ENCODE assay signal across 35 cellular contexts in genomic region chr19:41714598-41714997, GRCh38. TPM values are rescaled to one million over a fixed set of nuclear protein-coding genes. Genes with fewer than 3 reads are reported as not detected.
"Had no signal": no experiment of that assay in that cellular context is flagged by ENCODE, and none has a peak within 500 bp of the region (broad histone marks: within the 10 kb centered on the region; RNA-seq: fewer than 3 reads in every experiment).

No MANE protein-coding gene starts in this region.

- H3K27me3 ChIP-seq: ascending aorta had no signal

- H3K4me1 ChIP-seq: ascending aorta had no signal

- H3K9me3 Mint-ChIP-seq: activated B cell treated with CpG ODN at 0.5 μM for 24 hours; activated CD4-positive, alpha-beta memory T cell treated with anti-CD3 and anti-CD28 coated beads, Interleukin-2, amount 10 ng/mL, durations not matched to agents 7 days and 5 days; activated CD4-positive, alpha-beta T cell treated with anti-CD3 and anti-CD28 coated beads, Interleukin-2, amount 10 ng/mL, durations not matched to agents 24 days and 14 days; activated naive CD4-positive, alpha-beta T cell treated with anti-CD3 and anti-CD28 coated beads, Interleukin-2, amount 10 ng/mL, durations not matched to agents 7 days and 5 days; activated naive CD4-positive, alpha-beta T cell treated with anti-CD3 and anti-CD28 coated beads, Interleukin-2, amount 50 U/mL, for 24 hours; activated naive CD8-positive, alpha-beta T cell treated with anti-CD3 and anti-CD28 coated beads, Interleukin-2, amount 10 ng/mL, durations not matched to agents 7 days and 5 days; activated naive CD8-positive, alpha-beta T cell treated with anti-CD3 and anti-CD28 coated beads, Interleukin-2, amount 50 U/mL, for 24 hours; activated T-cell treated with anti-CD3 and anti-CD28 coated beads, Interleukin-2, amount 50 U/mL, for 24 hours; activated T-helper 2 cell treated with anti-CD3 and anti-CD28 coated beads, Interferon-gamma antibody, Interleukin-2, Interleukin-4, amounts not matched to agents 10 μg/mL and 5 μg/mL and 100 μg/mL, durations not matched to agents 14 hours and 24 hours and 36 hours; T-helper 1 cell treated with Interleukin-12 subunit alpha and Interleukin-12 subunit beta and Interleukin-4 antibody, amounts not matched to agents 30 μg/mL and 1 μg/mL, for 36 hours; T-helper 2 cell treated with Interferon-gamma antibody and Interleukin-4, amounts not matched to agents 5 μg/mL and 100 μg/mL, for 36 hours had no signal

- ATAC-seq: activated CD8-positive, alpha-beta T cell treated with anti-CD3 and anti-CD28 coated beads, Interleukin-2, amount 10 ng/mL, durations not matched to agents 7 days and 5 days; activated naive CD8-positive, alpha-beta T cell treated with anti-CD3 and anti-CD28 coated beads, Interleukin-2, amount 50 U/mL, for 24 hours had no signal

- H3K9me3 ChIP-seq: ascending aorta had no signal

- H3K27ac Mint-ChIP-seq: activated B cell treated with CpG ODN at 0.5 μM for 24 hours; activated CD4-positive, alpha-beta memory T cell treated with anti-CD3 and anti-CD28 coated beads, Interleukin-2, amount 10 ng/mL, durations not matched to agents 7 days and 5 days; activated CD4-positive, alpha-beta T cell treated with anti-CD3 and anti-CD28 coated beads, Interleukin-2, amount 10 ng/mL, durations not matched to agents 24 days and 14 days; activated CD8-positive, alpha-beta T cell treated with anti-CD3 and anti-CD28 coated beads, Interleukin-2, amount 10 ng/mL, durations not matched to agents 7 days and 5 days; activated naive CD4-positive, alpha-beta T cell treated with anti-CD3 and anti-CD28 coated beads, Interleukin-2, amount 10 ng/mL, durations not matched to agents 7 days and 5 days; activated naive CD4-positive, alpha-beta T cell treated with anti-CD3 and anti-CD28 coated beads, Interleukin-2, amount 50 U/mL, for 24 hours; activated naive CD8-positive, alpha-beta T cell; activated naive CD8-positive, alpha-beta T cell treated with anti-CD3 and anti-CD28 coated beads, Interleukin-2, amount 10 ng/mL, durations not matched to agents 7 days and 5 days; activated naive CD8-positive, alpha-beta T cell treated with anti-CD3 and anti-CD28 coated beads, Interleukin-2, amount 50 U/mL, for 24 hours; activated T-cell treated with anti-CD3 and anti-CD28 coated beads, Interleukin-2, amount 50 U/mL, for 24 hours; activated T-helper 2 cell treated with anti-CD3 and anti-CD28 coated beads, Interferon-gamma antibody, Interleukin-2, Interleukin-4, amounts not matched to agents 10 μg/mL and 5 μg/mL and 100 μg/mL, durations not matched to agents 14 hours and 24 hours and 36 hours; brain; T-helper 1 cell treated with Interleukin-12 subunit alpha and Interleukin-12 subunit beta and Interleukin-4 antibody, amounts not matched to agents 30 μg/mL and 1 μg/mL, for 36 hours; T-helper 2 cell treated with Interferon-gamma antibody and Interleukin-4, amounts not matched to agents 5 μg/mL and 100 μg/mL, for 36 hours had no signal

- H3K27ac ChIP-seq: ascending aorta, VCaP had no signal

- H3K36me3 Mint-ChIP-seq: activated naive CD4-positive, alpha-beta T cell treated with anti-CD3 and anti-CD28 coated beads, Interleukin-2, amount 10 ng/mL, durations not matched to agents 7 days and 5 days; activated naive CD4-positive, alpha-beta T cell treated with anti-CD3 and anti-CD28 coated beads, Interleukin-2, amount 50 U/mL, for 24 hours; activated naive CD8-positive, alpha-beta T cell; activated naive CD8-positive, alpha-beta T cell treated with anti-CD3 and anti-CD28 coated beads, Interleukin-2, amount 10 ng/mL, durations not matched to agents 7 days and 5 days; brain had no signal

- H3K4me3 ChIP-seq: ascending aorta had no signal

- H3K4me3 Mint-ChIP-seq: activated B cell treated with CpG ODN at 0.5 μM for 24 hours; activated CD4-positive, alpha-beta memory T cell treated with anti-CD3 and anti-CD28 coated beads, Interleukin-2, amount 10 ng/mL, durations not matched to agents 7 days and 5 days; activated CD4-positive, alpha-beta T cell treated with anti-CD3 and anti-CD28 coated beads, Interleukin-2, amount 10 ng/mL, durations not matched to agents 24 days and 14 days; activated CD8-positive, alpha-beta T cell treated with anti-CD3 and anti-CD28 coated beads, Interleukin-2, amount 10 ng/mL, durations not matched to agents 7 days and 5 days; activated naive CD4-positive, alpha-beta T cell treated with anti-CD3 and anti-CD28 coated beads, Interleukin-2, amount 10 ng/mL, durations not matched to agents 7 days and 5 days; activated naive CD4-positive, alpha-beta T cell treated with anti-CD3 and anti-CD28 coated beads, Interleukin-2, amount 50 U/mL, for 24 hours; activated naive CD8-positive, alpha-beta T cell; activated naive CD8-positive, alpha-beta T cell treated with anti-CD3 and anti-CD28 coated beads, Interleukin-2, amount 10 ng/mL, durations not matched to agents 7 days and 5 days; activated naive CD8-positive, alpha-beta T cell treated with anti-CD3 and anti-CD28 coated beads, Interleukin-2, amount 50 U/mL, for 24 hours; activated T-cell treated with anti-CD3 and anti-CD28 coated beads, Interleukin-2, amount 50 U/mL, for 24 hours; brain; T-helper 1 cell treated with Interleukin-12 subunit alpha and Interleukin-12 subunit beta and Interleukin-4 antibody, amounts not matched to agents 30 μg/mL and 1 μg/mL, for 36 hours; T-helper 2 cell treated with Interferon-gamma antibody and Interleukin-4, amounts not matched to agents 5 μg/mL and 100 μg/mL, for 36 hours had no signal

- H3K4me1 Mint-ChIP-seq: activated B cell treated with CpG ODN at 0.5 μM for 24 hours; activated CD4-positive, alpha-beta memory T cell treated with anti-CD3 and anti-CD28 coated beads, Interleukin-2, amount 10 ng/mL, durations not matched to agents 7 days and 5 days; activated CD4-positive, alpha-beta T cell treated with anti-CD3 and anti-CD28 coated beads, Interleukin-2, amount 10 ng/mL, durations not matched to agents 24 days and 14 days; activated naive CD4-positive, alpha-beta T cell treated with anti-CD3 and anti-CD28 coated beads, Interleukin-2, amount 10 ng/mL, durations not matched to agents 7 days and 5 days; activated naive CD4-positive, alpha-beta T cell treated with anti-CD3 and anti-CD28 coated beads, Interleukin-2, amount 50 U/mL, for 24 hours; activated naive CD8-positive, alpha-beta T cell treated with anti-CD3 and anti-CD28 coated beads, Interleukin-2, amount 10 ng/mL, durations not matched to agents 7 days and 5 days; activated naive CD8-positive, alpha-beta T cell treated with anti-CD3 and anti-CD28 coated beads, Interleukin-2, amount 50 U/mL, for 24 hours; brain had no signal

- DNase-seq: activated B cell treated with CpG ODN at 0.5 μM for 24 hours; activated CD4-positive, alpha-beta memory T cell treated with anti-CD3 and anti-CD28 coated beads, Interleukin-2, amount 10 ng/mL, durations not matched to agents 7 days and 5 days; activated CD4-positive, alpha-beta T cell treated with anti-CD3 and anti-CD28 coated beads for 4 hours; activated CD4-positive, alpha-beta T cell treated with anti-CD3 and anti-CD28 coated beads, Interleukin-2, amount 10 ng/mL, durations not matched to agents 24 days and 14 days; activated CD4-positive, alpha-beta T cell treated with anti-CD3 and anti-CD28 coated beads, Interleukin-2, amount 50 U/mL, for 1 hour; activated CD4-positive, alpha-beta T cell treated with anti-CD3 and anti-CD28 coated beads, Interleukin-2, amount 50 U/mL, for 4 hours; activated CD4-positive, CD25-positive, alpha-beta regulatory T cell treated with anti-CD3 and anti-CD28 coated beads, Interleukin-2, amount 50 U/mL, for 72 hours; activated CD8-positive, alpha-beta memory T cell treated with anti-CD3 and anti-CD28 coated beads, Interleukin-2, amount 50 U/mL, for 48 hours; activated CD8-positive, alpha-beta T cell treated with anti-CD3 and anti-CD28 coated beads, Interleukin-2, amount 10 ng/mL, durations not matched to agents 7 days and 5 days; activated effector memory CD4-positive, alpha-beta T cell treated with Interleukin-2 at 50 U/mL for 16 hours; activated gamma-delta T cell; activated naive CD4-positive, alpha-beta T cell treated with anti-CD3 and anti-CD28 coated beads, Interleukin-2, amount 10 ng/mL, durations not matched to agents 7 days and 5 days; activated naive CD4-positive, alpha-beta T cell treated with Interleukin-2 at 50 U/mL for 16 hours; activated naive CD8-positive, alpha-beta T cell treated with anti-CD3 and anti-CD28 coated beads, Interleukin-2, amount 10 ng/mL, durations not matched to agents 7 days and 5 days; activated naive CD8-positive, alpha-beta T cell treated with anti-CD3 and anti-CD28 coated beads, Interleukin-2, amount 50 U/mL, for 24 hours; activated T-cell treated with anti-CD3 and anti-CD28 coated beads, Interleukin-2, amount 50 U/mL, for 24 hours; activated T-cell treated with anti-CD3 and anti-CD28 coated beads, Interleukin-2, amount 50 U/mL, for 48 hours; amygdala; anterior cingulate cortex; central memory CD4-positive, alpha-beta T cell; SW 1271; T-helper 1 cell; T-helper 2 cell; T-helper 9 cell had no signal

- FAIRE-seq: TTC549 had no signal

- H3K36me3 ChIP-seq: ascending aorta had no signal

RNA-seq across cellular contexts. Expression of gene CEACAM5, which starts 6.2 kb away (rescaled TPM):
- total RNA-seq: activated B cell treated with CpG ODN at 0.5 μM for 24 hours; activated CD4-positive, alpha-beta memory T cell treated with anti-CD3 and anti-CD28 coated beads, Interleukin-2, amount 10 ng/mL, durations not matched to agents 7 days and 5 days; activated CD4-positive, alpha-beta T cell treated with anti-CD3 and anti-CD28 coated beads, Interleukin-2, amount 10 ng/mL, durations not matched to agents 24 days and 14 days; activated CD8-positive, alpha-beta memory T cell treated with anti-CD3 and anti-CD28 coated beads for 36 hours; activated CD8-positive, alpha-beta T cell treated with anti-CD3 and anti-CD28 coated beads, Interleukin-2, amount 10 ng/mL, durations not matched to agents 7 days and 5 days; activated naive CD8-positive, alpha-beta T cell treated with anti-CD3 and anti-CD28 coated beads, Interleukin-2, amount 10 ng/mL, durations not matched to agents 7 days and 5 days; activated T-helper 2 cell treated with anti-CD3 and anti-CD28 coated beads, Interferon-gamma antibody, Interleukin-2, Interleukin-4, amounts not matched to agents 10 μg/mL and 5 μg/mL and 100 μg/mL, durations not matched to agents 14 hours and 24 hours and 36 hours; ascending aorta had no signal

RNA-seq across cellular contexts. Expression of gene CEACAM7, which starts 26.5 kb away (rescaled TPM):
- total RNA-seq: activated B cell treated with CpG ODN at 0.5 μM for 24 hours; activated CD4-positive, alpha-beta memory T cell treated with anti-CD3 and anti-CD28 coated beads, Interleukin-2, amount 10 ng/mL, durations not matched to agents 7 days and 5 days; activated CD4-positive, alpha-beta T cell treated with anti-CD3 and anti-CD28 coated beads, Interleukin-2, amount 10 ng/mL, durations not matched to agents 24 days and 14 days; activated CD8-positive, alpha-beta memory T cell treated with anti-CD3 and anti-CD28 coated beads for 36 hours; activated CD8-positive, alpha-beta T cell treated with anti-CD3 and anti-CD28 coated beads, Interleukin-2, amount 10 ng/mL, durations not matched to agents 7 days and 5 days; activated naive CD8-positive, alpha-beta T cell treated with anti-CD3 and anti-CD28 coated beads, Interleukin-2, amount 10 ng/mL, durations not matched to agents 7 days and 5 days; activated T-helper 2 cell treated with anti-CD3 and anti-CD28 coated beads, Interferon-gamma antibody, Interleukin-2, Interleukin-4, amounts not matched to agents 10 μg/mL and 5 μg/mL and 100 μg/mL, durations not matched to agents 14 hours and 24 hours and 36 hours; ascending aorta; cardiac septum had no signal

RNA-seq across cellular contexts. Expression of gene CEACAM6, which starts 40.7 kb away (rescaled TPM):
- total RNA-seq: activated B cell treated with CpG ODN at 0.5 μM for 24 hours; activated CD4-positive, alpha-beta memory T cell treated with anti-CD3 and anti-CD28 coated beads, Interleukin-2, amount 10 ng/mL, durations not matched to agents 7 days and 5 days; activated CD4-positive, alpha-beta T cell treated with anti-CD3 and anti-CD28 coated beads, Interleukin-2, amount 10 ng/mL, durations not matched to agents 24 days and 14 days; activated CD8-positive, alpha-beta memory T cell treated with anti-CD3 and anti-CD28 coated beads for 36 hours; activated CD8-positive, alpha-beta T cell treated with anti-CD3 and anti-CD28 coated beads, Interleukin-2, amount 10 ng/mL, durations not matched to agents 7 days and 5 days; activated naive CD8-positive, alpha-beta T cell treated with anti-CD3 and anti-CD28 coated beads, Interleukin-2, amount 10 ng/mL, durations not matched to agents 7 days and 5 days; activated T-helper 2 cell treated with anti-CD3 and anti-CD28 coated beads, Interferon-gamma antibody, Interleukin-2, Interleukin-4, amounts not matched to agents 10 μg/mL and 5 μg/mL and 100 μg/mL, durations not matched to agents 14 hours and 24 hours and 36 hours; ascending aorta had no signal
